ENCODE assay signal across 27 cellular contexts in genomic region chr3:83251490-83251889, GRCh38.
DNase-seq lines count a peak whose midpoint lies in the region; TF ChIP-seq lines count a peak whose summit lies in the region.
"Had no signal": no experiment of that assay in that cellular context is flagged by ENCODE, and none has a peak within 500 bp of the region (broad histone marks: within the 10 kb centered on the region; RNA-seq: fewer than 3 reads in every experiment).

No MANE protein-coding gene starts in this region.

- H2BK12ac ChIP-seq in trophoblast cell (ENCODE audit: low read length) = no peak overlapping the region

- H2AFZ ChIP-seq in trophoblast cell (ENCODE audit: insufficient read depth, low read length, poor library complexity) = no peak overlapping the region

- H2AK5ac ChIP-seq in trophoblast cell (ENCODE audit: low read length) = no peak overlapping the region

- no peak overlapping the region for H3K18ac ChIP-seq in trophoblast cell (ENCODE audit: low read length)

- no peak for TF ChIP-seq POLR2A in tibial nerve (IDR thresholded peaks at IDR 0.05)

- DNase-seq in trophoblast cell (no peak), tibial nerve (ENCODE audit: low spot score in 2 of 2) (no peak)
- DNase-seq: 8988T; ACHN; AML-193; BE2C; C1 segment of cervical spinal cord; Caco-2; Calu3; CD4-positive, alpha-beta memory T cell; CD4-positive, alpha-beta T cell; CD4-positive, CD25-positive, alpha-beta regulatory T cell; CD8-positive, alpha-beta memory T cell; CD8-positive, alpha-beta T cell; COR-L47; DMS 273 treated with DMSO at 0.1 percent for 48 hours; DMS153; DMS53; DMS79; DMS79 treated with DMSO at 0.1 percent for 48 hours; DND-41; EL had no signal

- no peak overlapping the region for H4K8ac ChIP-seq in trophoblast cell (ENCODE audit: low read depth, low read length)

- no peak overlapping the region for H3K23ac ChIP-seq in trophoblast cell (ENCODE audit: low read length)

- no peaks in the 10 kb centered on the region for H3K79me1 ChIP-seq in trophoblast cell (ENCODE audit: low read length)

- peak overlapping the region; percentile 34 for H3K9ac ChIP-seq in trophoblast cell (ENCODE audit: low read length)
- H3K9ac ChIP-seq: BLaER1; BLaER1 treated with 17β-estradiol and CSF1 and Interleukin-3, amounts not matched to agents 10 nM and 100 nM had no signal

- H4K91ac ChIP-seq in trophoblast cell (ENCODE audit: low read depth, low read length) = no peak overlapping the region

- H2BK5ac ChIP-seq in trophoblast cell (ENCODE audit: low read depth, low read length, poor library complexity) = no peak overlapping the region

- H3K9me3 ChIP-seq in trophoblast cell (ENCODE audit: insufficient read depth, low read depth, low read length) (no peaks in the 10 kb centered on the region), tibial nerve (no peaks in the 10 kb centered on the region)
- H3K9me3 ChIP-seq: A549; BE2C; BLaER1; BLaER1 treated with 17β-estradiol and CSF1 and Interleukin-3, amounts not matched to agents 10 nM and 100 nM; Caco-2 had no signal

- no peak for TF ChIP-seq CTCF in tibial nerve (IDR thresholded peaks at IDR 0.05)

- H3K36me3 ChIP-seq in trophoblast cell (ENCODE audit: control insufficient read depth in 1 of 2, insufficient read depth in 2 of 2, low read length in 2 of 2) (no peaks in the 10 kb centered on the region), tibial nerve (no peaks in the 10 kb centered on the region)
- H3K36me3 ChIP-seq: BE2C; BLaER1; BLaER1 treated with 17β-estradiol and CSF1 and Interleukin-3, amounts not matched to agents 10 nM and 100 nM had no signal

- no peak for TF ChIP-seq EP300 in tibial nerve (IDR thresholded peaks at IDR 0.05)

- no CpG with 5 or more reads among the region's 5 CpGs for WGBS in trophoblast cell (ENCODE audit: extremely low coverage, insufficient coverage, insufficient read length)
- 95% methylated on average over 5 of the region's 5 CpGs for WGBS in tibial nerve, 2 donors

- no peak overlapping the region for H3K14ac ChIP-seq in trophoblast cell (ENCODE audit: low read length)

- H3K27me3 ChIP-seq in trophoblast cell (ENCODE audit: insufficient read depth, low read length) = no peaks in the 10 kb centered on the region
- no peaks in the 10 kb centered on the region for H3K27me3 ChIP-seq in tibial nerve
- H3K27me3 ChIP-seq: BE2C; BLaER1; BLaER1 treated with 17β-estradiol and CSF1 and Interleukin-3, amounts not matched to agents 10 nM and 100 nM had no signal

- no peaks in the 10 kb centered on the region for H3K79me2 ChIP-seq in trophoblast cell (ENCODE audit: control insufficient read depth, insufficient read depth, low read length, poor library complexity)

- H3K27ac ChIP-seq in trophoblast cell (ENCODE audit: low read depth, low read length) (no peak overlapping the region), tibial nerve (no peak overlapping the region)
- H3K27ac ChIP-seq: 22Rv1; A549; BLaER1; BLaER1 treated with 17β-estradiol and CSF1 and Interleukin-3, amounts not matched to agents 10 nM and 100 nM; C4-2B had no signal

- H3K4me3 ChIP-seq in trophoblast cell (ENCODE audit: low read depth, low read length) (no peak overlapping the region), tibial nerve (no peak overlapping the region)
- H3K4me3 ChIP-seq: A549; BLaER1; BLaER1 treated with 17β-estradiol and CSF1 and Interleukin-3, amounts not matched to agents 10 nM and 100 nM had no signal

- H3K4me2 ChIP-seq in trophoblast cell (ENCODE audit: low read length) = no peak overlapping the region
- H3K4me2 ChIP-seq: A549; BLaER1; BLaER1 treated with 17β-estradiol and CSF1 and Interleukin-3, amounts not matched to agents 10 nM and 100 nM had no signal

- no peak overlapping the region for H3K4ac ChIP-seq in trophoblast cell (ENCODE audit: low read depth, low read length)

- H3K4me1 ChIP-seq in trophoblast cell (ENCODE audit: control insufficient read depth in 1 of 2, insufficient read depth in 2 of 2, low read length in 2 of 2) (no peaks in the 10 kb centered on the region), tibial nerve (no peaks in the 10 kb centered on the region)
- H3K4me1 ChIP-seq: A549, BE2C, BLaER1, Caco-2 had no signal

- H2BK120ac ChIP-seq in trophoblast cell (ENCODE audit: insufficient read depth, low read length, poor library complexity) = no peak overlapping the region

- no peak overlapping the region for H4K12ac ChIP-seq in trophoblast cell (ENCODE audit: low read depth, low read length)
